In genomic region chr2:130390460-130391057, GRCh38 we compare ENCODE assay signal across 8 cellular contexts. TPM values are rescaled to one million over a fixed set of nuclear protein-coding genes. Genes with fewer than 3 reads are reported as not detected.
A peak's percentile ranks its signal among the peaks of the same experiment; 100 is the strongest.
DNase-seq lines count a peak whose midpoint lies in the region; ATAC-seq and TF ChIP-seq lines count a peak whose summit lies in the region.

No MANE protein-coding gene starts in this region.

- ATAC-seq in GM19455 (IDR thresholded peaks at IDR 0.05; ENCODE audit: unreplicated experiment), result peak; percentile 37

- peak overlapping the region; percentile 85 to 95 (median 90) for H3K27ac ChIP-seq in transverse colon

- DNase-seq in BE2C (no peak), Kasumi-1 (lab: John Stamatoyannopoulos, UW) (peak; percentile 46 to 47), cardiac fibroblast (ENCODE audit: low read depth in 2 of 2) (no peak), medulla oblongata (ENCODE audit: extremely low spot score) (peak; percentile 57), transverse colon (peak; percentile 68), HUDEP-2 (lab: John Stamatoyannopoulos, UW; ENCODE audit: unreplicated experiment in 76 of 76) (no peak), AG08395 (ENCODE audit: low spot score) (no peak)

- in situ Hi-C loops in transverse colon (cut with MboI; ENCODE audit: low pct_ligation_motif_present in 1 of 4, low pct_unique_long_range_greater_than_20kb in 1 of 4, low sequenced_read_pairs in 3 of 4), result no loop called here

- 59 to 69% methylated on average over 2 to 9 of the region's 16 CpGs for WGBS in transverse colon (ENCODE audit: low coverage in 1 of 2), 2 donors

- H3K4me3 ChIP-seq in BE2C (ENCODE audit: low read depth, low read length) (peak overlapping the region; percentile 65), cardiac fibroblast (replicated peaks in 1 of 2; ENCODE audit: low read depth in 2 of 2, low read length in 2 of 2) (peak overlapping the region; percentile 59 to 68), transverse colon (peak overlapping the region; percentile 34 to 80 (median 60))

- TF ChIP-seq POLR2A in transverse colon (IDR thresholded peaks at IDR 0.05), result no peak

- H3K9me3 ChIP-seq in BE2C, result no peaks in the 10 kb centered on the region
- no peaks in the 10 kb centered on the region for H3K9me3 ChIP-seq in transverse colon

- no peaks in the 10 kb centered on the region for H3K27me3 ChIP-seq in BE2C
- H3K27me3 ChIP-seq in transverse colon, result no peaks in the 10 kb centered on the region

- H3K36me3 ChIP-seq in BE2C, result no peaks in the 10 kb centered on the region
- no peaks in the 10 kb centered on the region for H3K36me3 ChIP-seq in transverse colon

- TF ChIP-seq CTCF in BE2C (IDR thresholded peaks at IDR 0.05; ENCODE audit: low read depth, low read length), result no peak
- TF ChIP-seq CTCF in cardiac fibroblast (IDR thresholded peaks at IDR 0.05; ENCODE audit: low read depth, low read length), result no peak
- peak in 1 of 5 experiments; percentile 19 for TF ChIP-seq CTCF in transverse colon (IDR thresholded peaks at IDR 0.05)

- no peak for TF ChIP-seq EP300 in transverse colon (IDR thresholded peaks at IDR 0.05; ENCODE audit: low read depth)

- intact Hi-C loops in transverse colon (cut with DNase I; ENCODE audit: low total_unique reads), result no loop called here

- no peaks in the 10 kb centered on the region; the same call in 1 of the 2 replicates for H3K4me1 ChIP-seq in BE2C
- H3K4me1 ChIP-seq in transverse colon, result peaks cover 9 to 27% (median 13%) of the 10 kb centered on the region in 4 donors

RNA-seq across cellular contexts. Expression of gene PTPN18, which starts 34.7 kb away (rescaled TPM):
- 6.9 TPM for polyA plus RNA-seq in BE2C (2012; ENCODE audit: insufficient read depth, insufficient read length, low read depth)
- total RNA-seq in transverse colon, result 100 to 1,000 TPM; 136 to 168 (median 148) TPM

RNA-seq across cellular contexts. Expression of gene IMP4, which starts 47.9 kb away (rescaled TPM):
- polyA plus RNA-seq in BE2C (2012; ENCODE audit: insufficient read depth, insufficient read length, low read depth), result 262 TPM
- 100 to 1,000 TPM in 1 of 4 donors, 10 to 100 TPM in 3; 52.1 to 367 (median 83.7) TPM for total RNA-seq in transverse colon

Comparison
In these comparisons a context has a peak if more than half of its experiments do, and no peak if none do; other contexts are left out.
1. DNase-seq: peak in Kasumi-1 (2 of 2), medulla oblongata (single experiment) and transverse colon (single experiment); none in BE2C (single experiment), cardiac fibroblast (0 of 2), HUDEP-2 (0 of 76) and AG08395 (single experiment).
2. Peak in every context shown above with its lines, with median percentiles within 50 percentile points of each other: H3K4me3 ChIP-seq.